In genomic region chr1:207822602-207823451, GRCh38 we compare ENCODE assay signal across 9 cellular contexts.
DNase-seq lines count a peak whose midpoint lies in the region; ATAC-seq and TF ChIP-seq lines count a peak whose summit lies in the region.
"Had no signal": no experiment of that assay in that cellular context is flagged by ENCODE, and none has a peak within 500 bp of the region (broad histone marks: within the 10 kb centered on the region; RNA-seq: fewer than 3 reads in every experiment).

No MANE protein-coding gene starts in this region.

- H3K9me3 ChIP-seq in right lobe of liver, result no peaks in the 10 kb centered on the region
- H3K9me3 ChIP-seq: SJSA1 had no signal

- H3K36me3 Mint-ChIP-seq in CD14-positive monocyte, result peaks cover 43 to 58% of the 10 kb centered on the region in 2 donors

- peak overlapping the region; percentile 96 to 99 (median 99) for H3K27ac Mint-ChIP-seq in CD14-positive monocyte

- peaks cover 0 to 5% (median 3%) of the 10 kb centered on the region in 3 donors for H3K27me3 Mint-ChIP-seq in CD14-positive monocyte (ENCODE audit: low read depth in 3 of 3)

- WGBS in right lobe of liver (ENCODE audit: insufficient coverage, low coverage, low lambda C conversion rate, missing lambda C conversion rate), result 10% methylated on average over 11 of the region's 11 CpGs

- H3K4me3 Mint-ChIP-seq in CD14-positive monocyte, result peak overlapping the region; percentile 90 to 91

- peaks cover 0 to 22% (median 10%) of the 10 kb centered on the region in 4 donors for H3K36me3 ChIP-seq in right lobe of liver
- H3K36me3 ChIP-seq: SJSA1 had no signal

- TF ChIP-seq CTCF in CD14-positive monocyte (IDR thresholded peaks at IDR 0.05) (no peak), WI38 (IDR thresholded peaks at IDR 0.05; ENCODE audit: low read depth, low read length) (no peak), right lobe of liver (IDR thresholded peaks at IDR 0.05) (no peak)

- H3K4me3 ChIP-seq in WI38 (ENCODE audit: low read depth, low read length), result 0 out of 2 replicates have a peak overlapping the region, but pooled peaks have one; percentile 12
- peak overlapping the region; percentile 52 to 66 (median 64) for H3K4me3 ChIP-seq in right lobe of liver
- H3K4me3 ChIP-seq: SJSA1 had no signal

- DNase-seq in CD14-positive monocyte (ENCODE audit: low spot score) (peak; percentile 87), cerebellar cortex (ENCODE audit: low spot score) (peak; percentile 99), right lobe of liver (peak; percentile 81 to 94 (median 86)), DMS79 (lab: John Stamatoyannopoulos, UW) (no peak)
- peak in 2 of 3 experiments; percentile 57 to 63 for DNase-seq in stimulated activated CD4-positive, alpha-beta T cell treated with anti-CD3 and anti-CD28 coated beads, TNF-alpha, amount 100 ng/mL, for 4 hours (ENCODE audit: low read depth in 3 of 3)

- H3K9me3 Mint-ChIP-seq in CD14-positive monocyte, result peaks cover 0 to 2% (median 0%) of the 10 kb centered on the region in 7 donors

- intact Hi-C loops in CD14-positive monocyte (cut with micrococcal nuclease) (loop anchor here in 1 of 2 donors (10.0 kb wide), 1 partner anchor 142 kb away; no protein-coding TSS in a partner anchor), right lobe of liver (cut with DNase I) (no loop called here)

- H3K4me1 ChIP-seq in right lobe of liver, result peaks cover 0 to 74% (median 28%) of the 10 kb centered on the region in 4 donors

- H3K4me1 Mint-ChIP-seq in CD14-positive monocyte, result peaks cover 70% of the 10 kb centered on the region

- H3K27ac ChIP-seq in right lobe of liver, result peak overlapping the region; percentile 97 to 99 (median 97)
- H3K27ac ChIP-seq: SJSA1 had no signal

- peak; percentile 75 for TF ChIP-seq POLR2A in GM19099 (IDR thresholded peaks at IDR 0.05; ENCODE audit: extremely low read depth, insufficient read length, low read depth)
- peak; percentile 50 for TF ChIP-seq POLR2A in right lobe of liver (IDR thresholded peaks at IDR 0.05)

- peak; percentile 57 for ATAC-seq in HG03175 (IDR thresholded peaks at IDR 0.05; ENCODE audit: unreplicated experiment)
- ATAC-seq in right lobe of liver, result peak; percentile 63 to 79 (median 73)

- H3K27me3 ChIP-seq in right lobe of liver, result no peaks in the 10 kb centered on the region
- H3K27me3 ChIP-seq: SJSA1 had no signal
